ENCODE assay signal across 1 cellular context in the genomic region with DNA sequence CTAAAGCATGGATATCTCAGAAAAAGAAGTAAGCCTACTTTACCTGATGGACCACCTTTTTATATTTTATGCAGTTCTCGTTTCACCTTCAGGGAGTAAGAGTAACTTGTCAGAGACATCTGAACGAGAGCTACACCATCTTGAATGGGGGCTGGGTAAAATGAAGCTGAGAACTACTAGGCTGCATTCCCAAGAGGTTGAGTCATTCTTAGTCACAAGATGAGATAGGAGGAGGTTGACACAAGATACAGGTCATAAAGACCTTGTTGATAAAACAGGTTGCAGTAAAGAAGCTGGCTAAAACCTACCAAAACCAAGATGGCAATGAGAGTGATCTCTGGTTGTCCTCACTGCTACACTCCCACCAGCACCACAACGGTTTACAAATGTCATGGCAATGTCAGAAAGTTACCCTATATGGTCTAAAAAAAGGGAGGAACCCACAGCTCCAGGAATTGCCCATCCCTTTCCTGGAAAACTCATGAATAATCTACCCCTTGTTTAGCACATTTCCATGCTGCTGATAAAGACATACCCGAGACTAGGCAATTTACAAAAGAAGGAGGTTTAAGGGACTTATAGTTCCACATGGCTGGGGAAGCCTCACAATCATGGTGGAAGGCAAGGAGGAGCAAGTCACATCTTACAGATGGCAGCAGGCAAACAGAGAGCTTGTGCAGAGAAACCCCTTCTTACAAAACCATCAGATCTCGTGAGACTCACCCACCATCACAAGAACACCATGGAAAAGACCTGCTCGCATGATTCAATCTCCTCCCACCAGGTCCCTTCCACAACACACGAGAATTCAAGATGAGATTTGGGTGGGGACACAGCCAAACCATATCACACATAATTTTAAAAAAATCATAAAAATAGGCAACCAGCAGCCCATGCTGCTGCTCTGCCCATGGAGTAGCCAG.
TF ChIP-seq lines count a peak whose summit lies in the region.

No MANE protein-coding gene starts in this region.

TF ChIP-seq in K562, 482 proteins besides CTCF, POLR2A, EP300 and RAD21 (continued from another document):
- TF ChIP-seq MEF2D (tag; conservative IDR thresholded peaks at IDR 0.05; ENCODE audit: low read depth) (peak; percentile 95), ZNF695 (CRISPR knock-in tag; IDR thresholded peaks at IDR 0.05) (peak; percentile 87), NEUROD1 (IDR thresholded peaks at IDR 0.05; ENCODE audit: borderline replicate concordance, low read depth, low read length, partially characterized antibody) (no peak), PHF21A (IDR thresholded peaks at IDR 0.05; ENCODE audit: borderline replicate concordance, low read depth) (no peak), RUNX1 (IDR thresholded peaks at IDR 0.05; ENCODE audit: low read depth) (no peak), ETV6 (IDR thresholded peaks at IDR 0.05; ENCODE audit: borderline replicate concordance in 1 of 2, low read depth in 2 of 2, low read length in 1 of 2) (no peak), ETV6 (CRISPR knock-in tag; IDR thresholded peaks at IDR 0.05; ENCODE audit: borderline replicate concordance) (no peak), ZNF239 (CRISPR knock-in tag; IDR thresholded peaks at IDR 0.05) (peak; percentile 89), CHD2 (IDR thresholded peaks at IDR 0.05; ENCODE audit: low read depth, low read length) (peak; percentile 63), PTTG1 (tag; IDR thresholded peaks at IDR 0.05; ENCODE audit: low read depth) (peak; percentile 95), ZFPM2 (CRISPR knock-in tag; IDR thresholded peaks at IDR 0.05) (no peak; the same call in 1 of the 2 replicates), TARDBP (IDR thresholded peaks at IDR 0.05) (no peak), RBM25 (IDR thresholded peaks at IDR 0.05; ENCODE audit: low read depth, low read length, severe bottlenecking) (no peak), ZNF282 (CRISPR knock-in tag; IDR thresholded peaks at IDR 0.05) (no peak), NR2C2 (CRISPR knock-in tag; IDR thresholded peaks at IDR 0.05) (no peak), NR2C2 (tag; IDR thresholded peaks at IDR 0.05) (peak; percentile 76), MTA3 (IDR thresholded peaks at IDR 0.05; ENCODE audit: borderline replicate concordance) (no peak), HMG20A (CRISPR knock-in tag; conservative IDR thresholded peaks at IDR 0.05) (no peak)
- TF ChIP-seq, protein P1, sequence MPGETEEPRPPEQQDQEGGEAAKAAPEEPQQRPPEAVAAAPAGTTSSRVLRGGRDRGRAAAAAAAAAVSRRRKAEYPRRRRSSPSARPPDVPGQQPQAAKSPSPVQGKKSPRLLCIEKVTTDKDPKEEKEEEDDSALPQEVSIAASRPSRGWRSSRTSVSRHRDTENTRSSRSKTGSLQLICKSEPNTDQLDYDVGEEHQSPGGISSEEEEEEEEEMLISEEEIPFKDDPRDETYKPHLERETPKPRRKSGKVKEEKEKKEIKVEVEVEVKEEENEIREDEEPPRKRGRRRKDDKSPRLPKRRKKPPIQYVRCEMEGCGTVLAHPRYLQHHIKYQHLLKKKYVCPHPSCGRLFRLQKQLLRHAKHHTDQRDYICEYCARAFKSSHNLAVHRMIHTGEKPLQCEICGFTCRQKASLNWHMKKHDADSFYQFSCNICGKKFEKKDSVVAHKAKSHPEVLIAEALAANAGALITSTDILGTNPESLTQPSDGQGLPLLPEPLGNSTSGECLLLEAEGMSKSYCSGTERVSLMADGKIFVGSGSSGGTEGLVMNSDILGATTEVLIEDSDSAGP (CRISPR knock-in tag; IDR thresholded peaks at IDR 0.05) = no peak
